19 cellular contexts compared by ENCODE assay signal in the genomic region with DNA sequence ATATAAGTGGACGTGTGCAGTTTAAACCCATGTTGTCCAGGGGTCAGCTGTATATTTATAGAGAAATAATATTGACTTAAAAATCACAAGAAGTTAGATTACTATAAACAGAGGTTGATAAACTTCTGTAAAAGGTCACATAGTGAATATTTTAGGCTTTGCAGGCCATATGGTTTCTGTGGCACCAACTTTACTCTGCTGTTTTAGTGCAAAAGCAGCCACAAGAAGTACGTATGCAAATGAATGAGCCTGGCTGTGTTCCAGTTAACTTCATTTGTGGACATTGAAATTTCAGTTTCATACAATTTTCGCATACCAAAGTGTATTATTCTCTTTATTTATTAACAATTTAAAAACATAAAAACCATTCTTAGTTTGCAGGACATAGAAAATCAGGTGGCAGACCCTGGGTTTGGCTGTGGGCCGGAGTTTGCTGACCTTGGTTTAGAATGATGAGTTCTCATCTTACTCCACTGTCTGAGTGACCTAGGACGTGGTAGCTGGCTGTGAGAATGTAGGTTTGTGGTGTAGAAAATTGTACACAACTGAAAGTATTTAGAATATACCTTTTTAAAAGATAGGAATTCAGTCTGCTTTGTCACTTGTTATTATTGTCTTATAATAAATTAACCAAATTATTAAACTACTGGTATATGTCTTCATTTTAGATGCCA. TPM values are rescaled to one million over a fixed set of nuclear protein-coding genes. Genes with fewer than 3 reads are reported as not detected.
A peak's percentile ranks its signal among the peaks of the same experiment; 100 is the strongest.
DNase-seq lines count a peak whose midpoint lies in the region; ATAC-seq and TF ChIP-seq lines count a peak whose summit lies in the region.
"Had no signal": no experiment of that assay in that cellular context is flagged by ENCODE, and none has a peak within 500 bp of the region (broad histone marks: within the 10 kb centered on the region; RNA-seq: fewer than 3 reads in every experiment).

No MANE protein-coding gene starts in this region.

- H3K27me3 ChIP-seq in SU-DHL-6 (ENCODE audit: low read length) = no peaks in the 10 kb centered on the region
- H3K27me3 ChIP-seq in gastroesophageal sphincter = no peaks in the 10 kb centered on the region
- no peaks in the 10 kb centered on the region for H3K27me3 ChIP-seq in BE2C
- H3K27me3 ChIP-seq in stomach = no peaks in the 10 kb centered on the region

- no peaks in the 10 kb centered on the region for H3K4me1 ChIP-seq in gastroesophageal sphincter
- H3K4me1 ChIP-seq in BE2C = peaks cover 6% of the 10 kb centered on the region; the same call in 1 of the 2 replicates
- H3K4me1 ChIP-seq in stomach = peaks cover 16 to 26% (median 21%) of the 10 kb centered on the region in 4 donors
- H3K4me1 ChIP-seq: A549 had no signal

- H3K36me3 ChIP-seq in SU-DHL-6 (ENCODE audit: low read length) (no peaks in the 10 kb centered on the region; the same call in 1 of the 2 replicates), gastroesophageal sphincter (peaks cover 0 to 98% of the 10 kb centered on the region in 2 donors), BE2C (peaks cover 40% of the 10 kb centered on the region), stomach (peaks cover 29 to 98% (median 95%) of the 10 kb centered on the region in 4 donors)

- TF ChIP-seq EP300 in gastroesophageal sphincter (IDR thresholded peaks at IDR 0.05) = no peak
- TF ChIP-seq EP300 in stomach (IDR thresholded peaks at IDR 0.05) = no peak

- H3K9me2 ChIP-seq in SU-DHL-6 (replicated peaks; ENCODE audit: insufficient read depth, low read length) = no peaks in the 10 kb centered on the region

- DNase-seq in GM12865 (ENCODE audit: low read depth) = peak; percentile 55
- DNase-seq in substantia nigra (lab: John Stamatoyannopoulos, UW) = no peak
- no peak for DNase-seq in BE2C
- DNase-seq in stomach = no peak
- DNase-seq: GM23248, IMR-90, Kasumi-1, NCI-H1105 treated with DMSO at 0.1 percent for 48 hours, NCI-H1694 treated with DMSO at 0.1 percent for 48 hours, NCI-H2107, NCI-H2227 treated with DMSO at 0.1 percent for 48 hours, NCI-H524, Right ventricle myocardium superior, T-cell had no signal

- H2AFZ ChIP-seq in SU-DHL-6 (ENCODE audit: low read depth, low read length, severe bottlenecking) = no peak overlapping the region
- H2AFZ ChIP-seq: GM23248 had no signal

- peak overlapping the region; percentile 6 for H3K4me2 ChIP-seq in SU-DHL-6 (ENCODE audit: low read depth, low read length, poor library complexity, severe bottlenecking)
- H3K4me2 ChIP-seq: A549 had no signal

- intact Hi-C loops in stomach (cut with DNase I; ENCODE audit: low total_unique reads) = no loop called here

- H3K4me3 ChIP-seq in GM12865 (ENCODE audit: low read depth, low read length) (no peak overlapping the region), SU-DHL-6 (ENCODE audit: insufficient read depth, low read length, poor library complexity, severe bottlenecking) (no peak overlapping the region), gastroesophageal sphincter (no peak overlapping the region), BE2C (ENCODE audit: low read depth, low read length) (no peak overlapping the region), stomach (no peak overlapping the region)
- H3K4me3 ChIP-seq: A549, GM23248, SK-N-MC had no signal

- TF ChIP-seq POLR2A in gastroesophageal sphincter (IDR thresholded peaks at IDR 0.05) (no peak), stomach (IDR thresholded peaks at IDR 0.05) (no peak)

- peak; percentile 14 for ATAC-seq in GM19468 (IDR thresholded peaks at IDR 0.05; ENCODE audit: extremely low read depth, unreplicated experiment)
- ATAC-seq in gastroesophageal sphincter = no peak
- ATAC-seq: A549, T-cell had no signal

- 72 to 89% methylated on average over 5 of the region's 5 CpGs for WGBS in gastroesophageal sphincter (ENCODE audit: low coverage in 1 of 2), 2 donors
- 70 to 80% (median 72%) methylated on average over 5 of the region's 5 CpGs for WGBS in stomach, 5 donors

- TF ChIP-seq CTCF in GM12865 (IDR thresholded peaks at IDR 0.05; ENCODE audit: insufficient read depth, low read depth, low read length, missing control alignments) (no peak), SU-DHL-6 (IDR thresholded peaks at IDR 0.05; ENCODE audit: insufficient read depth, low read length, poor library complexity, severe bottlenecking) (no peak), gastroesophageal sphincter (IDR thresholded peaks at IDR 0.05) (no peak), BE2C (IDR thresholded peaks at IDR 0.05; ENCODE audit: low read depth, low read length) (no peak), stomach (IDR thresholded peaks at IDR 0.05) (no peak)

- H3K9me3 ChIP-seq in SU-DHL-6 (ENCODE audit: insufficient read depth, low read length) (no peaks in the 10 kb centered on the region), gastroesophageal sphincter (no peaks in the 10 kb centered on the region), BE2C (no peaks in the 10 kb centered on the region), stomach (no peaks in the 10 kb centered on the region)
- H3K9me3 ChIP-seq: A549 had no signal

- H3K27ac ChIP-seq in SU-DHL-6 (ENCODE audit: low read depth, low read length) = no peak overlapping the region
- peak overlapping the region; percentile 99 for H3K27ac ChIP-seq in substantia nigra (ENCODE audit: low read depth, low read length, poor library complexity, severe bottlenecking)
- no peak overlapping the region for H3K27ac ChIP-seq in gastroesophageal sphincter
- H3K27ac ChIP-seq in stomach = no peak overlapping the region
- H3K27ac ChIP-seq: A549, GM23248, SK-N-MC had no signal

- no peaks in the 10 kb centered on the region for H4K20me1 ChIP-seq in SU-DHL-6 (ENCODE audit: low read depth, low read length)

- no peak overlapping the region for H3K9ac ChIP-seq in SU-DHL-6 (ENCODE audit: low read length)
- H3K9ac ChIP-seq: GM23248 had no signal

- H3F3A ChIP-seq in SU-DHL-6 (ENCODE audit: insufficient read depth) = no peaks in the 10 kb centered on the region

- no peaks in the 10 kb centered on the region for H3K79me2 ChIP-seq in SU-DHL-6 (ENCODE audit: insufficient read depth, low read length)

RNA-seq across cellular contexts. Expression of gene FAN1, which starts 16.3 kb away (rescaled TPM):
- total RNA-seq in gastroesophageal sphincter (10 to 100 TPM; 16.8 to 23.0 (median 22.1) TPM), stomach (10 to 100 TPM; 17.1 to 83.0 (median 29.2) TPM)
- polyA plus RNA-seq in BE2C (2012; ENCODE audit: insufficient read depth, insufficient read length, low read depth) = 42.9 TPM
- 1 to 10 TPM; 5.7 to 9.4 (median 6.0) TPM for polyA plus RNA-seq in stomach
